Comparison of ENCODE assay signal across 17 cellular contexts in genomic region chr15:55681631-55682030, GRCh38.
A peak's percentile ranks its signal among the peaks of the same experiment; 100 is the strongest.
DNase-seq lines count a peak whose midpoint lies in the region; ATAC-seq and TF ChIP-seq lines count a peak whose summit lies in the region.
"Had no signal": no experiment of that assay in that cellular context is flagged by ENCODE, and none has a peak within 500 bp of the region (broad histone marks: within the 10 kb centered on the region; RNA-seq: fewer than 3 reads in every experiment).

No MANE protein-coding gene starts in this region.

- no peak for TF ChIP-seq CTCF in GM20000 (IDR thresholded peaks at IDR 0.05; ENCODE audit: extremely low read depth, missing control alignments)

- DNase-seq in GM20000 (ENCODE audit: low spot score) (peak; percentile 21), RPMI8226 (peak; percentile 11), NCI-H146 (lab: John Stamatoyannopoulos, UW) (no peak), NCI-H226 (no peak), iPS-NIHi11 (ENCODE audit: low spot score) (no peak)
- DNase-seq: activated CD4-positive, alpha-beta T cell treated with anti-CD3 and anti-CD28 coated beads, Interleukin-2, amount 10 ng/mL, durations not matched to agents 7 days and 5 days; HFFc6; islet precursor cell; Karpas-422; NCI-H2029 treated with DMSO at 0.1 percent for 48 hours; NCI-H774; stimulated activated CD4-positive, alpha-beta T cell treated with anti-CD3 and anti-CD28 coated beads, Interleukin-2, amount 100 ng/mL, for 48 hours; thyroid gland had no signal

- ATAC-seq in GM18502 (IDR thresholded peaks at IDR 0.05; ENCODE audit: poor library complexity, unreplicated experiment) (peak; percentile 72), HG03064 (IDR thresholded peaks at IDR 0.05; ENCODE audit: low read depth, unreplicated experiment) (peak; percentile 55), HG03108 (IDR thresholded peaks at IDR 0.05; ENCODE audit: unreplicated experiment) (no peak)
- ATAC-seq: sciatic nerve had no signal

Comparison
In these comparisons a context has a peak if more than half of its experiments do, and no peak if none do; other contexts are left out.
1. DNase-seq: peak in GM20000 (single experiment) and RPMI8226 (single experiment); none in NCI-H146 (single experiment), NCI-H226 (single experiment) and iPS-NIHi11 (single experiment).